In genomic region chr1:92466702-92467101, GRCh38 we compare ENCODE assay signal across 28 cellular contexts. TPM values are rescaled to one million over a fixed set of nuclear protein-coding genes. Genes with fewer than 3 reads are reported as not detected.
DNase-seq lines count a peak whose midpoint lies in the region; FAIRE-seq and TF ChIP-seq lines count a peak whose summit lies in the region.
"Had no signal": no experiment of that assay in that cellular context is flagged by ENCODE, and none has a peak within 500 bp of the region (broad histone marks: within the 10 kb centered on the region; RNA-seq: fewer than 3 reads in every experiment).

No MANE protein-coding gene starts in this region.

- TF ChIP-seq POLR2A in NB4 (IDR thresholded peaks at IDR 0.05; ENCODE audit: extremely low read depth, insufficient read length), result no peak

- no peaks in the 10 kb centered on the region for H3K9me3 ChIP-seq in Karpas-422 (ENCODE audit: low read length)
- H3K9me3 ChIP-seq: esophagus muscularis mucosa, right atrium auricular region, upper lobe of right lung had no signal

- H3K4me3 Mint-ChIP-seq in activated CD4-positive, alpha-beta memory T cell treated with anti-CD3 and anti-CD28 coated beads, Interleukin-2, amount 10 ng/mL, durations not matched to agents 7 days and 5 days, result no peak overlapping the region
- no peak overlapping the region for H3K4me3 Mint-ChIP-seq in activated CD4-positive, alpha-beta memory T cell treated with anti-CD3 and anti-CD28 coated beads for 36 hours
- no peak overlapping the region for H3K4me3 Mint-ChIP-seq in immature natural killer cell

- H3K9me2 ChIP-seq in Karpas-422 (replicated peaks; ENCODE audit: insufficient read depth, low read length), result no peaks in the 10 kb centered on the region

- no peaks in the 10 kb centered on the region for H3K79me2 ChIP-seq in Karpas-422 (ENCODE audit: low read length)

- H3K36me3 Mint-ChIP-seq in activated CD4-positive, alpha-beta memory T cell treated with anti-CD3 and anti-CD28 coated beads, Interleukin-2, amount 10 ng/mL, durations not matched to agents 7 days and 5 days (ENCODE audit: low read depth), result peaks cover 35% of the 10 kb centered on the region
- H3K36me3 Mint-ChIP-seq in activated CD4-positive, alpha-beta memory T cell treated with anti-CD3 and anti-CD28 coated beads for 36 hours, result peaks cover 20% of the 10 kb centered on the region
- H3K36me3 Mint-ChIP-seq in immature natural killer cell, result peaks cover 0 to 17% (median 14%) of the 10 kb centered on the region in 3 donors

- peaks cover 64% of the 10 kb centered on the region for H3K4me1 Mint-ChIP-seq in activated CD4-positive, alpha-beta memory T cell treated with anti-CD3 and anti-CD28 coated beads, Interleukin-2, amount 10 ng/mL, durations not matched to agents 7 days and 5 days
- peaks cover 54% of the 10 kb centered on the region for H3K4me1 Mint-ChIP-seq in activated CD4-positive, alpha-beta memory T cell treated with anti-CD3 and anti-CD28 coated beads for 36 hours (ENCODE audit: low read depth)
- peaks cover 48 to 79% of the 10 kb centered on the region in 2 donors for H3K4me1 Mint-ChIP-seq in immature natural killer cell

- H3K27ac ChIP-seq in Karpas-422 (ENCODE audit: low read length), result no peak overlapping the region
- H3K27ac ChIP-seq: dorsolateral prefrontal cortex, esophagus muscularis mucosa, right atrium auricular region, upper lobe of right lung had no signal

- no peak for TF ChIP-seq CTCF in NB4 (IDR thresholded peaks at IDR 0.05; ENCODE audit: low read depth, low read length)

- no peak overlapping the region for H2AFZ ChIP-seq in Karpas-422 (ENCODE audit: low read length)

- no peak for DNase-seq in activated CD4-positive, alpha-beta memory T cell treated with anti-CD3 and anti-CD28 coated beads, Interleukin-2, amount 10 ng/mL, durations not matched to agents 7 days and 5 days
- no peak for DNase-seq in activated CD4-positive, alpha-beta memory T cell treated with anti-CD3 and anti-CD28 coated beads for 36 hours
- DNase-seq in GM18507 (ENCODE audit: extremely low spot score, insufficient read length, low read depth) (no peak), NB4 (ENCODE audit: low read depth) (peak; percentile 66), immature natural killer cell (no peak), kidney glomerular epithelial cell (lab: John Stamatoyannopoulos, UW) (no peak), GM19238 (ENCODE audit: insufficient read length, low spot score) (no peak), Karpas-422 (no peak)
- DNase-seq: activated CD8-positive, alpha-beta memory T cell treated with anti-CD3 and anti-CD28 coated beads for 24 hours; activated naive CD4-positive, alpha-beta T cell treated with Interleukin-2 at 50 U/mL for 16 hours; amniotic stem cell; DMS53; dorsolateral prefrontal cortex; foreskin fibroblast; left ventricle myocardium superior; NCI-H1092 treated with DMSO at 0.1 percent for 48 hours; NCI-H187; NCI-H2171; posterior cingulate gyrus; small intestine; stimulated activated naive CD4-positive, alpha-beta T cell; T1000; upper lobe of right lung had no signal

- POLR2A ChIA-PET in activated CD4-positive, alpha-beta memory T cell treated with anti-CD3 and anti-CD28 coated beads, Interleukin-2, amount 10 ng/mL, durations not matched to agents 7 days and 5 days (lab: Charles Lee), result interaction anchor here (1.0 to 4.1 kb wide), 5 partner anchors 7 to 72 kb away, joined by 3 to 55 read pairs (median 8); partner anchors contain the start of gene GFI1
- POLR2A ChIA-PET in activated CD4-positive, alpha-beta memory T cell treated with anti-CD3 and anti-CD28 coated beads for 36 hours (lab: Charles Lee), result interaction anchor here (1.1 kb wide), 1 partner anchor 8 kb away, joined by 4 read pairs; no protein-coding TSS in a partner anchor

- H3K9ac ChIP-seq in Karpas-422 (ENCODE audit: low read length), result no peak overlapping the region

- CTCF ChIA-PET in activated CD4-positive, alpha-beta memory T cell treated with anti-CD3 and anti-CD28 coated beads, Interleukin-2, amount 10 ng/mL, durations not matched to agents 7 days and 5 days (lab: Charles Lee), result no interaction called here
- CTCF ChIA-PET in activated CD4-positive, alpha-beta memory T cell treated with anti-CD3 and anti-CD28 coated beads for 36 hours (lab: Charles Lee), result no interaction called here

- H3K9me3 Mint-ChIP-seq in activated CD4-positive, alpha-beta memory T cell treated with anti-CD3 and anti-CD28 coated beads, Interleukin-2, amount 10 ng/mL, durations not matched to agents 7 days and 5 days, result no peaks in the 10 kb centered on the region
- no peaks in the 10 kb centered on the region for H3K9me3 Mint-ChIP-seq in activated CD4-positive, alpha-beta memory T cell treated with anti-CD3 and anti-CD28 coated beads for 36 hours
- no peaks in the 10 kb centered on the region for H3K9me3 Mint-ChIP-seq in immature natural killer cell

- H3K27me3 ChIP-seq in Karpas-422 (ENCODE audit: low read length), result no peaks in the 10 kb centered on the region
- H3K27me3 ChIP-seq: esophagus muscularis mucosa, right atrium auricular region, upper lobe of right lung had no signal

- peak overlapping the region; percentile 75 for H3K27ac Mint-ChIP-seq in activated CD4-positive, alpha-beta memory T cell treated with anti-CD3 and anti-CD28 coated beads, Interleukin-2, amount 10 ng/mL, durations not matched to agents 7 days and 5 days
- no peak overlapping the region for H3K27ac Mint-ChIP-seq in activated CD4-positive, alpha-beta memory T cell treated with anti-CD3 and anti-CD28 coated beads for 36 hours
- peak overlapping the region in 5 of 6 donors; percentile 43 to 85 (median 73) for H3K27ac Mint-ChIP-seq in immature natural killer cell

- H3K4me1 ChIP-seq in Karpas-422 (ENCODE audit: low read length), result peaks cover 13% of the 10 kb centered on the region
- H3K4me1 ChIP-seq: esophagus muscularis mucosa, right atrium auricular region had no signal

- no peaks in the 10 kb centered on the region for H3K27me3 Mint-ChIP-seq in activated CD4-positive, alpha-beta memory T cell treated with anti-CD3 and anti-CD28 coated beads, Interleukin-2, amount 10 ng/mL, durations not matched to agents 7 days and 5 days
- no peaks in the 10 kb centered on the region for H3K27me3 Mint-ChIP-seq in activated CD4-positive, alpha-beta memory T cell treated with anti-CD3 and anti-CD28 coated beads for 36 hours
- no peaks in the 10 kb centered on the region for H3K27me3 Mint-ChIP-seq in immature natural killer cell (ENCODE audit: low read depth in 3 of 3)

- intact Hi-C loops in activated CD4-positive, alpha-beta memory T cell treated with anti-CD3 and anti-CD28 coated beads for 36 hours (cut with micrococcal nuclease), result no loop called here

- peak; percentile 54 for FAIRE-seq in GM18507 (lab: Jason Lieb, UNC)
- FAIRE-seq: endometrium, keratinocyte, small intestine had no signal

- no peaks in the 10 kb centered on the region; the same call in 1 of the 2 replicates for H3K36me3 ChIP-seq in Karpas-422 (ENCODE audit: insufficient read depth, low read length)
- H3K36me3 ChIP-seq: esophagus muscularis mucosa, right atrium auricular region, upper lobe of right lung had no signal

- H4K20me1 ChIP-seq in Karpas-422 (ENCODE audit: insufficient read depth, low read depth, low read length), result no peaks in the 10 kb centered on the region

- no peak overlapping the region for H3K4me2 ChIP-seq in Karpas-422 (ENCODE audit: low read depth, low read length, poor library complexity, severe bottlenecking)

- H3K4me3 ChIP-seq in NB4 (ENCODE audit: low read depth, low read length) (no peak overlapping the region), Karpas-422 (ENCODE audit: low read length) (no peak overlapping the region)
- H3K4me3 ChIP-seq: dorsolateral prefrontal cortex, esophagus muscularis mucosa, right atrium auricular region, upper lobe of right lung had no signal

RNA-seq across cellular contexts. Expression of gene GFI1, which starts 20.0 kb away (rescaled TPM):
- 10 to 100 TPM; 76.9 to 80.8 TPM for total RNA-seq in activated CD4-positive, alpha-beta memory T cell treated with anti-CD3 and anti-CD28 coated beads, Interleukin-2, amount 10 ng/mL, durations not matched to agents 7 days and 5 days
- total RNA-seq in activated CD4-positive, alpha-beta memory T cell treated with anti-CD3 and anti-CD28 coated beads for 36 hours, result 10 to 100 TPM; 53.3 to 55.3 TPM
- polyA plus RNA-seq in immature natural killer cell, result 10 to 100 TPM; 17.8 to 47.4 (median 27.2) TPM
- total RNA-seq in Karpas-422 (2014; rRNA removed; shearing (Covaris generic); ENCODE audit: low replicate concordance), result 10.2 and 10.8 TPM in 2 replicates
- total RNA-seq: cerebellum had no signal
